In genomic region chr11:422249-422656, GRCh38 we compare ENCODE assay signal across 1 cellular context.
TF ChIP-seq lines count a peak whose summit lies in the region.

No MANE protein-coding gene starts in this region.

TF ChIP-seq in K562, 482 proteins besides CTCF, POLR2A, EP300 and RAD21 (continued from another document and continues in another):
- TF ChIP-seq MGA (IDR thresholded peaks at IDR 0.05), result peak; percentile 69
- no peak for TF ChIP-seq ARHGAP35 (IDR thresholded peaks at IDR 0.05; ENCODE audit: partially characterized antibody)
- no peak for TF ChIP-seq TCF7 (IDR thresholded peaks at IDR 0.05; ENCODE audit: borderline replicate concordance)
- TF ChIP-seq MBD1 (CRISPR knock-in tag; IDR thresholded peaks at IDR 0.05), result no peak
- peak; percentile 78; the same call in 1 of the 2 replicates for TF ChIP-seq SMARCE1 (IDR thresholded peaks at IDR 0.05)
- no peak for TF ChIP-seq HNRNPH1 (optimal IDR thresholded peaks at IDR 0.05; ENCODE audit: low read depth, low read length)
- no peak for TF ChIP-seq E4F1 (CRISPR knock-in tag; IDR thresholded peaks at IDR 0.05; ENCODE audit: borderline replicate concordance)
- no peak for TF ChIP-seq SMAD3 (CRISPR knock-in tag; conservative IDR thresholded peaks at IDR 0.05)
- TF ChIP-seq NCOA2 (IDR thresholded peaks at IDR 0.05; ENCODE audit: partially characterized antibody in 2 of 2), result no peak
- TF ChIP-seq ZBTB7A (IDR thresholded peaks at IDR 0.05; ENCODE audit: borderline replicate concordance, control insufficient read depth, low read depth, low read length), result no peak
- TF ChIP-seq TRIM24 (IDR thresholded peaks at IDR 0.05), result peak; percentile 81 to 85
- peak in 1 of 2 experiments; percentile 55; a peak in 1 of 4 replicates for TF ChIP-seq RCOR1 (IDR thresholded peaks at IDR 0.05; ENCODE audit: borderline replicate concordance in 1 of 2, low read depth in 2 of 2, low read length in 2 of 2)
- TF ChIP-seq ZNF133 (CRISPR knock-in tag; IDR thresholded peaks at IDR 0.05), result no peak
- no peak; the same call in 1 of the 2 replicates for TF ChIP-seq HEY1 (CRISPR knock-in tag; IDR thresholded peaks at IDR 0.05; ENCODE audit: borderline replicate concordance)
- TF ChIP-seq RBM15 (IDR thresholded peaks at IDR 0.05; ENCODE audit: insufficient read depth, low read length), result no peak
- TF ChIP-seq SMARCB1 (IDR thresholded peaks at IDR 0.05; ENCODE audit: insufficient read length, low read depth), result no peak
- no peak for TF ChIP-seq POLR2G (IDR thresholded peaks at IDR 0.05; ENCODE audit: low read depth, low read length)
- 0 out of 2 replicates have a peak, but pooled peaks have one; percentile 34 for TF ChIP-seq STAT5A (IDR thresholded peaks at IDR 0.05; ENCODE audit: borderline replicate concordance, low read length)
- no peak for TF ChIP-seq HMGXB4 (CRISPR knock-in tag; IDR thresholded peaks at IDR 0.05)
- TF ChIP-seq THAP7 (CRISPR knock-in tag; IDR thresholded peaks at IDR 0.05), result no peak
- TF ChIP-seq MTA1 (IDR thresholded peaks at IDR 0.05; ENCODE audit: borderline replicate concordance), result no peak
- peak; percentile 77 for TF ChIP-seq DACH1 (IDR thresholded peaks at IDR 0.05; ENCODE audit: partially characterized antibody)
- no peak for TF ChIP-seq ARNT (IDR thresholded peaks at IDR 0.05)
- no peak for TF ChIP-seq SMARCA5 (IDR thresholded peaks at IDR 0.05)
- TF ChIP-seq JUND (IDR thresholded peaks at IDR 0.05; ENCODE audit: borderline replicate concordance, low read depth, low read length), result no peak
- no peak for TF ChIP-seq JUND (tag; IDR thresholded peaks at IDR 0.05; ENCODE audit: borderline replicate concordance, low read depth, low read length)
- TF ChIP-seq ZNF589 (CRISPR knock-in tag; IDR thresholded peaks at IDR 0.05; ENCODE audit: low read depth), result no peak
- TF ChIP-seq E2F8 (IDR thresholded peaks at IDR 0.05; ENCODE audit: low read depth, partially characterized antibody), result no peak
- peak; percentile 82; the same call in 1 of the 2 replicates for TF ChIP-seq PML (IDR thresholded peaks at IDR 0.05; ENCODE audit: low read length)
- TF ChIP-seq RFX5 (IDR thresholded peaks at IDR 0.05; ENCODE audit: low read depth, low read length), result no peak
- TF ChIP-seq MAX (CRISPR knock-in tag; IDR thresholded peaks at IDR 0.05), result no peak
- TF ChIP-seq ZNF764 (CRISPR knock-in tag; IDR thresholded peaks at IDR 0.05; ENCODE audit: low read depth), result no peak
- TF ChIP-seq POLR2H (tag; IDR thresholded peaks at IDR 0.05; ENCODE audit: low read depth), result no peak
